Comparison of ENCODE assay signal across 2 cellular contexts in genomic region chr4:139324620-139325019, GRCh38.
TF ChIP-seq lines count a peak whose summit lies in the region.

No MANE protein-coding gene starts in this region.

TF ChIP-seq in A549, 52 proteins besides CTCF, POLR2A, EP300 and RAD21 (continued from another document):
- no peak for TF ChIP-seq PBX3 (IDR thresholded peaks at IDR 0.05)
- no peak for TF ChIP-seq POLR2AphosphoS2 (conservative IDR thresholded peaks at IDR 0.05; ENCODE audit: low read length)
- no peak for TF ChIP-seq HDAC2 (IDR thresholded peaks at IDR 0.05)
- no peak for TF ChIP-seq RFX5 (IDR thresholded peaks at IDR 0.05)
- TF ChIP-seq BHLHE40 (IDR thresholded peaks at IDR 0.05; ENCODE audit: low read depth, low read length), result no peak
- TF ChIP-seq E2F6 (IDR thresholded peaks at IDR 0.05; ENCODE audit: borderline replicate concordance, low read depth), result no peak
- no peak for TF ChIP-seq HES2 (IDR thresholded peaks at IDR 0.05)
- TF ChIP-seq FOSB (CRISPR knock-in tag; IDR thresholded peaks at IDR 0.05), result no peak
- TF ChIP-seq HOXA7 (CRISPR knock-in tag; IDR thresholded peaks at IDR 0.05), result no peak
- TF ChIP-seq ESRRA (IDR thresholded peaks at IDR 0.05; ENCODE audit: borderline replicate concordance, low read length), result no peak
TF ChIP-seq in A549: peak in this region for 0.

TF ChIP-seq in GM23338, 12 proteins besides CTCF, POLR2A, EP300 and RAD21 (continued from another document):
- TF ChIP-seq ZNF462 (CRISPR knock-in tag; IDR thresholded peaks at IDR 0.05) (no peak), EZH2 (IDR thresholded peaks at IDR 0.05; ENCODE audit: low read depth, unreplicated experiment) (no peak), ETS1 (IDR thresholded peaks at IDR 0.05) (no peak), ZNF331 (CRISPR knock-in tag; IDR thresholded peaks at IDR 0.05; ENCODE audit: low read depth) (no peak), STAT1 (IDR thresholded peaks at IDR 0.05; ENCODE audit: unreplicated experiment) (no peak), NANOG (IDR thresholded peaks at IDR 0.05; ENCODE audit: borderline replicate concordance) (no peak), EZH2phosphoT487 (IDR thresholded peaks at IDR 0.05; ENCODE audit: unreplicated experiment) (no peak), CREB1 (CRISPR knock-in tag; IDR thresholded peaks at IDR 0.05; ENCODE audit: low read depth) (no peak), POLR2AphosphoS5 (IDR thresholded peaks at IDR 0.05; ENCODE audit: low read depth) (no peak), JUNB (IDR thresholded peaks at IDR 0.05; ENCODE audit: unreplicated experiment) (no peak)
